ENCODE assay signal across 2 cellular contexts in genomic region chr15:79451361-79451999, GRCh38.
TF ChIP-seq lines count a peak whose summit lies in the region.

No MANE protein-coding gene starts in this region.

TF ChIP-seq in A549, 52 proteins besides CTCF, POLR2A, EP300 and RAD21:
- TF ChIP-seq PBX3 (IDR thresholded peaks at IDR 0.05): no peak
- TF ChIP-seq BHLHE40 (IDR thresholded peaks at IDR 0.05; ENCODE audit: low read depth, low read length): no peak
- TF ChIP-seq MAFK (IDR thresholded peaks at IDR 0.05; ENCODE audit: partially characterized antibody): no peak
- no peak for TF ChIP-seq HOXA7 (CRISPR knock-in tag; IDR thresholded peaks at IDR 0.05)
- TF ChIP-seq EHF (CRISPR knock-in tag; IDR thresholded peaks at IDR 0.05): no peak
- TF ChIP-seq TFCP2L1 (CRISPR knock-in tag; IDR thresholded peaks at IDR 0.05): no peak
- no peak for TF ChIP-seq FOSL2 (IDR thresholded peaks at IDR 0.05)
- TF ChIP-seq FOSL2 (CRISPR knock-in tag; IDR thresholded peaks at IDR 0.05): no peak
- no peak for TF ChIP-seq CBX8 (IDR thresholded peaks at IDR 0.05)
- TF ChIP-seq RFX5 (IDR thresholded peaks at IDR 0.05): no peak
- TF ChIP-seq SMC3 (IDR thresholded peaks at IDR 0.05): no peak
- no peak for TF ChIP-seq JUNB (IDR thresholded peaks at IDR 0.05)
- TF ChIP-seq USF2 (IDR thresholded peaks at IDR 0.05): no peak
- no peak for TF ChIP-seq EHMT2 (IDR thresholded peaks at IDR 0.05; ENCODE audit: low read depth)
- TF ChIP-seq, protein P1, sequence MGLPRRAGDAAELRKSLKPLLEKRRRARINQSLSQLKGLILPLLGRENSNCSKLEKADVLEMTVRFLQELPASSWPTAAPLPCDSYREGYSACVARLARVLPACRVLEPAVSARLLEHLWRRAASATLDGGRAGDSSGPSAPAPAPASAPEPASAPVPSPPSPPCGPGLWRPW (IDR thresholded peaks at IDR 0.05): no peak
TF ChIP-seq in A549: peak in this region for 0.

TF ChIP-seq in H1, 55 proteins besides CTCF, POLR2A, EP300 and RAD21:
- TF ChIP-seq SP2 (IDR thresholded peaks at IDR 0.05; ENCODE audit: low read length) (no peak), MAFK (IDR thresholded peaks at IDR 0.05; ENCODE audit: low read depth, low read length) (no peak), SP1 (IDR thresholded peaks at IDR 0.05; ENCODE audit: low read depth, low read length) (no peak), JUN (IDR thresholded peaks at IDR 0.05; ENCODE audit: low read depth, low read length) (no peak), SIX5 (IDR thresholded peaks at IDR 0.05; ENCODE audit: low read depth, low read length) (no peak), MAX (IDR thresholded peaks at IDR 0.05) (peak; percentile 43; the same call in 1 of the 2 replicates), GABPA (IDR thresholded peaks at IDR 0.05; ENCODE audit: borderline replicate concordance, insufficient read depth, low read length) (no peak), SP4 (IDR thresholded peaks at IDR 0.05; ENCODE audit: low read length) (no peak), ASH2L (IDR thresholded peaks at IDR 0.05; ENCODE audit: low read length) (no peak), FOSL1 (IDR thresholded peaks at IDR 0.05; ENCODE audit: insufficient read depth, low read depth, low read length) (no peak), TBP (IDR thresholded peaks at IDR 0.05; ENCODE audit: low read depth, low read length) (peak; percentile 83), CTBP2 (IDR thresholded peaks at IDR 0.05; ENCODE audit: borderline replicate concordance, insufficient read depth, insufficient read length, low read length) (no peak), KDM5A (IDR thresholded peaks at IDR 0.05; ENCODE audit: low read length) (no peak), YY1 (IDR thresholded peaks at IDR 0.05; ENCODE audit: low read depth, low read length) (0 out of 2 replicates have a peak, but pooled peaks have one; percentile 32), NANOG (IDR thresholded peaks at IDR 0.05; ENCODE audit: insufficient read depth, low read depth, low read length, poor library complexity, severe bottlenecking) (no peak), EZH2 (IDR thresholded peaks at IDR 0.05; ENCODE audit: low read depth, low read length, severe bottlenecking) (no peak), TAF1 (IDR thresholded peaks at IDR 0.05; ENCODE audit: low read depth, low read length) (no peak), CEBPB (IDR thresholded peaks at IDR 0.05; ENCODE audit: low read depth, low read length) (no peak), CBX5 (IDR thresholded peaks at IDR 0.05; ENCODE audit: low read depth, low read length) (no peak)
